Comparison of ENCODE assay signal across 13 cellular contexts in the genomic region with DNA sequence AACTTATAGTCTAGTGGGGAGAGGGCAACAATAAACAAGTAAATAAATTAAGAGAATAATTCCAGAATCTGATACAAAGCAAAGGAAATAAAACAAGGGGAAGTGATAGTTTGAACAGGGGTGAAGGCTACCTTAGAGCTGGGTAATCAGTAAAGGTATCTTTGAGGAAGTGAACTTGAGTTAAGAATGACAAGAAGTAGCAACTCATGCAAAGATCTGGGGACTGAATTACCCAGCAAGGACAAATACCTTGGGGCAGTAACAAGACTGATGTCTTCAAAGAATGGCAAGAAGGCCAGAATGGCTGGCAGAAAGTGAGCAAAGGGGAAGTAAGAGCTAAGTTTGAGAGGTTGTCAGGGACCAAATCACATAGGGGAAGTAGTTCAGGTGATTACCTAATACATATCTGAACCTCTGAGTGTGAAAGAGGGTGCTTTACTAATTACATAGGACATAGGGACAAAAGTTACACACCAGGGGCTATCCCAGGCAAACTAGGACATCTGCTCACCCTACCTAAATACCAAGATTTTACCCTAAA.
"Had no signal": no experiment of that assay in that cellular context is flagged by ENCODE, and none has a peak within 500 bp of the region (broad histone marks: within the 10 kb centered on the region; RNA-seq: fewer than 3 reads in every experiment).

No MANE protein-coding gene starts in this region.

- H3K36me3 ChIP-seq: heart left ventricle, thoracic aorta had no signal

- H3K4me1 Mint-ChIP-seq: activated CD8-positive, alpha-beta memory T cell treated with anti-CD3 and anti-CD28 coated beads, Interleukin-2, amount 10 ng/mL, durations not matched to agents 7 days and 5 days; activated naive CD4-positive, alpha-beta T cell treated with anti-CD3 and anti-CD28 coated beads, Interleukin-2, amount 50 U/mL, for 24 hours; brain; central memory CD8-positive, alpha-beta T cell had no signal

- H3K4me3 ChIP-seq: heart left ventricle, thoracic aorta had no signal

- H3K27ac ChIP-seq: heart left ventricle, parathyroid adenoma, thoracic aorta had no signal

- H3K9me3 ChIP-seq: heart left ventricle, thoracic aorta had no signal

- H3K4me1 ChIP-seq: heart left ventricle, parathyroid adenoma had no signal

- H3K27me3 Mint-ChIP-seq: brain had no signal

- H3K27ac Mint-ChIP-seq: activated CD8-positive, alpha-beta memory T cell treated with anti-CD3 and anti-CD28 coated beads, Interleukin-2, amount 10 ng/mL, durations not matched to agents 7 days and 5 days; activated naive CD4-positive, alpha-beta T cell treated with anti-CD3 and anti-CD28 coated beads, Interleukin-2, amount 50 U/mL, for 24 hours; activated T-cell treated with anti-CD3 and anti-CD28 coated beads, Interleukin-2, amount 50 U/mL, for 24 hours; brain; stimulated activated naive CD8-positive, alpha-beta T cell treated with anti-CD3 and anti-CD28 coated beads, Interleukin-15, Interleukin-2, amounts not matched to agents 100 ng/mL and 50 ng/mL, for 24 hours had no signal

- ATAC-seq: activated CD8-positive, alpha-beta memory T cell treated with anti-CD3 and anti-CD28 coated beads, Interleukin-2, amount 10 ng/mL, durations not matched to agents 7 days and 5 days; heart left ventricle had no signal

- H3K4me3 Mint-ChIP-seq: activated CD8-positive, alpha-beta memory T cell treated with anti-CD3 and anti-CD28 coated beads, Interleukin-2, amount 10 ng/mL, durations not matched to agents 7 days and 5 days; activated naive CD4-positive, alpha-beta T cell treated with anti-CD3 and anti-CD28 coated beads, Interleukin-2, amount 50 U/mL, for 24 hours; activated T-cell treated with anti-CD3 and anti-CD28 coated beads, Interleukin-2, amount 50 U/mL, for 24 hours; brain; central memory CD8-positive, alpha-beta T cell; stimulated activated naive CD8-positive, alpha-beta T cell treated with anti-CD3 and anti-CD28 coated beads, Interleukin-15, Interleukin-2, amounts not matched to agents 100 ng/mL and 50 ng/mL, for 24 hours had no signal

- H3K9me3 Mint-ChIP-seq: activated naive CD4-positive, alpha-beta T cell treated with anti-CD3 and anti-CD28 coated beads, Interleukin-2, amount 50 U/mL, for 24 hours; activated T-cell treated with anti-CD3 and anti-CD28 coated beads, Interleukin-2, amount 50 U/mL, for 24 hours; brain; central memory CD8-positive, alpha-beta T cell; stimulated activated naive CD8-positive, alpha-beta T cell treated with anti-CD3 and anti-CD28 coated beads, Interleukin-15, Interleukin-2, amounts not matched to agents 100 ng/mL and 50 ng/mL, for 24 hours had no signal

- DNase-seq: activated CD8-positive, alpha-beta memory T cell treated with anti-CD3 and anti-CD28 coated beads, Interleukin-2, amount 10 ng/mL, durations not matched to agents 7 days and 5 days; activated effector memory CD4-positive, alpha-beta T cell treated with Interleukin-2 at 50 U/mL for 16 hours; activated T-cell treated with anti-CD3 and anti-CD28 coated beads, Interleukin-2, amount 50 U/mL, for 24 hours; effector memory CD4-positive, alpha-beta T cell; heart left ventricle; stimulated activated CD4-positive, alpha-beta T cell treated with anti-CD3 and anti-CD28 coated beads, Interleukin-2, amount 100 ng/mL, for 48 hours had no signal

- H3K36me3 Mint-ChIP-seq: activated CD8-positive, alpha-beta memory T cell treated with anti-CD3 and anti-CD28 coated beads, Interleukin-2, amount 10 ng/mL, durations not matched to agents 7 days and 5 days; activated naive CD4-positive, alpha-beta T cell treated with anti-CD3 and anti-CD28 coated beads, Interleukin-2, amount 50 U/mL, for 24 hours; brain had no signal

- FAIRE-seq: frontal cortex had no signal
